In genomic region chr15:74725241-74725774, GRCh38 we compare ENCODE assay signal across 1 cellular context.
TF ChIP-seq lines count a peak whose summit lies in the region.

A gene with protein sequence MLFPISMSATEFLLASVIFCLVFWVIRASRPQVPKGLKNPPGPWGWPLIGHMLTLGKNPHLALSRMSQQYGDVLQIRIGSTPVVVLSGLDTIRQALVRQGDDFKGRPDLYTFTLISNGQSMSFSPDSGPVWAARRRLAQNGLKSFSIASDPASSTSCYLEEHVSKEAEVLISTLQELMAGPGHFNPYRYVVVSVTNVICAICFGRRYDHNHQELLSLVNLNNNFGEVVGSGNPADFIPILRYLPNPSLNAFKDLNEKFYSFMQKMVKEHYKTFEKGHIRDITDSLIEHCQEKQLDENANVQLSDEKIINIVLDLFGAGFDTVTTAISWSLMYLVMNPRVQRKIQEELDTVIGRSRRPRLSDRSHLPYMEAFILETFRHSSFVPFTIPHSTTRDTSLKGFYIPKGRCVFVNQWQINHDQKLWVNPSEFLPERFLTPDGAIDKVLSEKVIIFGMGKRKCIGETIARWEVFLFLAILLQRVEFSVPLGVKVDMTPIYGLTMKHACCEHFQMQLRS (minus strand): TSS chr15:74725528. CDS start chr15:74723097, 2,431 bp downstream.

TF ChIP-seq in SK-N-SH treated with all-trans-retinoic acid at 6 μM for 48 hours, 23 proteins besides CTCF, POLR2A, EP300 and RAD21 (continued from another document):
- TF ChIP-seq, protein P1, sequence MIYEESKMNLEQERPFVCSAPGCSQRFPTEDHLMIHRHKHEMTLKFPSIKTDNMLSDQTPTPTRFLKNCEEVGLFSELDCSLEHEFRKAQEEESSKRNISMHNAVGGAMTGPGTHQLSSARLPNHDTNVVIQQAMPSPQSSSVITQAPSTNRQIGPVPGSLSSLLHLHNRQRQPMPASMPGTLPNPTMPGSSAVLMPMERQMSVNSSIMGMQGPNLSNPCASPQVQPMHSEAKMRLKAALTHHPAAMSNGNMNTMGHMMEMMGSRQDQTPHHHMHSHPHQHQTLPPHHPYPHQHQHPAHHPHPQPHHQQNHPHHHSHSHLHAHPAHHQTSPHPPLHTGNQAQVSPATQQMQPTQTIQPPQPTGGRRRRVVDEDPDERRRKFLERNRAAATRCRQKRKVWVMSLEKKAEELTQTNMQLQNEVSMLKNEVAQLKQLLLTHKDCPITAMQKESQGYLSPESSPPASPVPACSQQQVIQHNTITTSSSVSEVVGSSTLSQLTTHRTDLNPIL (CRISPR knock-in tag; IDR thresholded peaks at IDR 0.05; ENCODE audit: low read depth): no peak
- no peak for TF ChIP-seq PPARA (CRISPR knock-in tag; IDR thresholded peaks at IDR 0.05; ENCODE audit: borderline replicate concordance)
TF ChIP-seq in SK-N-SH treated with all-trans-retinoic acid at 6 μM for 48 hours: peak in this region for 0.
